In genomic region chr17:48576479-48577309, GRCh38 we compare ENCODE assay signal across 9 cellular contexts. TPM values are rescaled to one million over a fixed set of nuclear protein-coding genes. Genes with fewer than 3 reads are reported as not detected.
DNase-seq lines count a peak whose midpoint lies in the region; ATAC-seq, FAIRE-seq and TF ChIP-seq lines count a peak whose summit lies in the region.
"Had no signal": no experiment of that assay in that cellular context is flagged by ENCODE, and none has a peak within 500 bp of the region (broad histone marks: within the 10 kb centered on the region; RNA-seq: fewer than 3 reads in every experiment).

No MANE protein-coding gene starts in this region.

- peak overlapping the region; percentile 68 for H4K5ac ChIP-seq in IMR-90 (ENCODE audit: low read depth, low read length)

- H2AFZ ChIP-seq in IMR-90 (replicated peaks; ENCODE audit: low read length, poor library complexity) (no peak overlapping the region), PC-9 (no peak overlapping the region)

- WGBS in IMR-90 (ENCODE audit: extremely low coverage in 2 of 2, insufficient read length in 1 of 2), 2 experiments, result 0% methylated on average over 8 of the region's 43 CpGs; no CpG with 5 or more reads in 1 of the 2 experiments

- peak overlapping the region; percentile 100 for H3K14ac ChIP-seq in IMR-90 (replicated peaks; ENCODE audit: low read depth, low read length)

- H3K4me3 ChIP-seq in IMR-90 (ENCODE audit: insufficient read depth, low read depth, low read length) (peak overlapping the region; percentile 69), brain microvascular endothelial cell (ENCODE audit: low read depth, low read length) (peak overlapping the region; percentile 54), muscle layer of duodenum (ENCODE audit: low read depth in 1 of 2, low read length in 2 of 2) (peak overlapping the region; percentile 58 to 72), PC-9 (no peak overlapping the region)

- H3K4me2 ChIP-seq in IMR-90 (ENCODE audit: low read depth, low read length) (peak overlapping the region; percentile 96), PC-9 (no peak overlapping the region)

- no peak for FAIRE-seq in RCC 7860 (lab: Jason Lieb, UNC)

- H3K27ac ChIP-seq in IMR-90 (ENCODE audit: insufficient read depth, low read length) (peak overlapping the region; percentile 99), brain microvascular endothelial cell (no peak overlapping the region), muscle layer of duodenum (ENCODE audit: low read length) (peak overlapping the region; percentile 83), PC-9 (no peak overlapping the region)

- H4K20me1 ChIP-seq in IMR-90 (ENCODE audit: insufficient read depth, low read length) (peaks cover 5% of the 10 kb centered on the region), PC-9 (ENCODE audit: insufficient read depth) (no peaks in the 10 kb centered on the region)

- peak; percentile 9 for ATAC-seq in IMR-90 (ENCODE audit: low read depth)
- ATAC-seq in HG02763 (IDR thresholded peaks at IDR 0.05; ENCODE audit: unreplicated experiment), result no peak
- ATAC-seq in HG03571 (IDR thresholded peaks at IDR 0.05; ENCODE audit: unreplicated experiment), result no peak

- peak overlapping the region; percentile 58 for H3K18ac ChIP-seq in IMR-90 (ENCODE audit: low read depth, low read length)

- peak overlapping the region; percentile 93 for H2BK120ac ChIP-seq in IMR-90 (ENCODE audit: low read depth, low read length)

- TF ChIP-seq RAD21 in IMR-90 (IDR thresholded peaks at IDR 0.05; ENCODE audit: low read length), result no peak

- peak overlapping the region; percentile 90 for H2AK9ac ChIP-seq in IMR-90 (replicated peaks; ENCODE audit: low read depth, low read length, poor library complexity)

- no peaks in the 10 kb centered on the region for H3K9me2 ChIP-seq in PC-9 (ENCODE audit: insufficient read depth)

- peak overlapping the region; percentile 99 for H2BK5ac ChIP-seq in IMR-90 (ENCODE audit: low read depth, low read length, poor library complexity, severe bottlenecking)

- H2AK5ac ChIP-seq in IMR-90 (ENCODE audit: low read depth, low read length), result peak overlapping the region; percentile 77

- CTCF ChIA-PET in IMR-90 (lab: Yijun Ruan, JAX) (interaction anchor here (0.6 kb wide), 1 partner anchor 1456 kb away, joined by 3 read pairs; no protein-coding TSS in a partner anchor), PC-9 (lab: Charles Lee) (no interaction called here)

- no peaks in the 10 kb centered on the region for H3K9me1 ChIP-seq in IMR-90 (ENCODE audit: insufficient read depth, low read length)

- BruUV-seq in IMR-90 (replicated peaks; lab: Mats Ljungman, UMichigan) (no TSS peak), PC-9 (replicated peaks; lab: Mats Ljungman, UMichigan) (no TSS peak)

- H3K27me3 ChIP-seq in IMR-90 (ENCODE audit: control insufficient read depth, insufficient read depth, low read length) (no peaks in the 10 kb centered on the region), brain microvascular endothelial cell (replicated peaks) (peaks cover 92% of the 10 kb centered on the region), muscle layer of duodenum (ENCODE audit: low read depth, low read length) (peaks cover 9% of the 10 kb centered on the region), PC-9 (ENCODE audit: insufficient read depth, low read depth) (no peaks in the 10 kb centered on the region)

- H4K8ac ChIP-seq in IMR-90 (ENCODE audit: low read depth in 2 of 2, low read length in 2 of 2), result peak overlapping the region; percentile 93 to 96

- peaks cover 41% of the 10 kb centered on the region for H3K36me3 ChIP-seq in IMR-90 (ENCODE audit: control insufficient read depth, insufficient read depth, low read length)
- H3K36me3 ChIP-seq in brain microvascular endothelial cell (replicated peaks), result no peaks in the 10 kb centered on the region
- no peaks in the 10 kb centered on the region for H3K36me3 ChIP-seq in muscle layer of duodenum (ENCODE audit: control insufficient read depth in 1 of 2, insufficient read depth in 2 of 2, low read length in 2 of 2)
- H3K36me3 ChIP-seq in PC-9 (ENCODE audit: low read depth), result no peaks in the 10 kb centered on the region

- H3K9me3 ChIP-seq in IMR-90 (ENCODE audit: control insufficient read depth, insufficient read depth, low read length) (no peaks in the 10 kb centered on the region), muscle layer of duodenum (ENCODE audit: control insufficient read depth in 1 of 2, low read length in 2 of 2) (no peaks in the 10 kb centered on the region), PC-9 (ENCODE audit: insufficient read depth, low read depth) (no peaks in the 10 kb centered on the region)

- peaks cover 16% of the 10 kb centered on the region for H3K4me1 ChIP-seq in IMR-90 (ENCODE audit: control insufficient read depth, insufficient read depth, low read length)
- H3K4me1 ChIP-seq in muscle layer of duodenum (ENCODE audit: control insufficient read depth in 1 of 2, insufficient read depth in 2 of 2, low read length in 2 of 2), result peaks cover 5 to 34% of the 10 kb centered on the region in 2 donors
- no peaks in the 10 kb centered on the region for H3K4me1 ChIP-seq in PC-9 (replicated peaks; ENCODE audit: insufficient read depth)

- peak overlapping the region; percentile 99 for H3K23ac ChIP-seq in IMR-90 (ENCODE audit: low read depth, low read length)

- peak overlapping the region; percentile 98 for H4K91ac ChIP-seq in IMR-90 (ENCODE audit: insufficient read depth, low read depth, low read length)

- H3K79me2 ChIP-seq in PC-9 (ENCODE audit: low read depth), result no peaks in the 10 kb centered on the region

- dilution Hi-C loops in IMR-90 (cut with HindIII; ENCODE audit: low sequenced_read_pairs, unreplicated experiment), result no loop called here

- peak overlapping the region; percentile 38; the same call in 1 of the 2 replicates for H2BK20ac ChIP-seq in IMR-90 (ENCODE audit: low read depth, low read length)

- peak overlapping the region; percentile 99 for H3K4ac ChIP-seq in IMR-90 (ENCODE audit: low read depth, low read length)

- in situ Hi-C loops in ACHN (cut with HindIII; ENCODE audit: low pct_ligation_motif_present, low pct_unique_long_range_greater_than_20kb, low sequenced_read_pairs) (no loop called here), IMR-90 (cut with MboI; ENCODE audit: low sequenced_read_pairs) (no loop called here), brain microvascular endothelial cell (cut with HindIII; ENCODE audit: low pct_ligation_motif_present, low sequenced_read_pairs) (no loop called here)

- H3K56ac ChIP-seq in IMR-90 (ENCODE audit: extremely low read depth, insufficient read depth, low read length), result peak overlapping the region; percentile 91

- no peaks in the 10 kb centered on the region for H3K79me1 ChIP-seq in IMR-90 (ENCODE audit: low read depth in 1 of 2, low read length in 2 of 2)

- TF ChIP-seq POLR2A in IMR-90 (IDR thresholded peaks at IDR 0.05; ENCODE audit: low read depth, low read length), result 0 out of 2 replicates have a peak, but pooled peaks have one; percentile 15

- H3F3A ChIP-seq in PC-9 (ENCODE audit: insufficient read depth, low read depth), result no peaks in the 10 kb centered on the region

- intact Hi-C loops in IMR-90 (cut with micrococcal nuclease), result no loop called here
- intact Hi-C loops in PC-9 (cut with micrococcal nuclease; ENCODE audit: unreplicated experiment), result no loop called here

- peak; percentile 68 for DNase-seq in ACHN
- DNase-seq in IMR-90, result peak; percentile 83
- no peak for DNase-seq in brain microvascular endothelial cell
- no peak for DNase-seq in RCC 7860 (ENCODE audit: low spot score)
- no peak for DNase-seq in PC-9
- DNase-seq: NCI-H1694 had no signal

- TF ChIP-seq CTCF in IMR-90 (conservative IDR thresholded peaks at IDR 0.05; ENCODE audit: low read depth, low read length) (no peak), brain microvascular endothelial cell (IDR thresholded peaks at IDR 0.05; ENCODE audit: low read depth, low read length, missing control alignments) (no peak), PC-9 (conservative IDR thresholded peaks at IDR 0.05) (no peak)

- peak overlapping the region; percentile 97 for H3K9ac ChIP-seq in IMR-90 (ENCODE audit: low read depth, low read length)

- peak overlapping the region; percentile 47; the same call in 2 of the 3 replicates for H2BK15ac ChIP-seq in IMR-90 (ENCODE audit: low read depth, low read length)

- POLR2A ChIA-PET in IMR-90 (lab: Charles Lee; ENCODE audit: unreplicated experiment) (interaction anchor here (1.0 to 1.3 kb wide), 3 partner anchors 11 to 30 kb away, joined by 3 to 5 read pairs (median 4); no protein-coding TSS in a partner anchor), PC-9 (lab: Charles Lee; ENCODE audit: unreplicated experiment) (no interaction called here)

TF ChIP-seq in IMR-90, 13 proteins besides CTCF, POLR2A, EP300 and RAD21:
- peak; percentile 80 for TF ChIP-seq CEBPB (IDR thresholded peaks at IDR 0.05; ENCODE audit: low read depth, low read length)
- TF ChIP-seq MXI1 (IDR thresholded peaks at IDR 0.05; ENCODE audit: borderline replicate concordance, low read depth, low read length), result 0 out of 2 replicates have a peak, but pooled peaks have one; percentile 13
- no peak for TF ChIP-seq CHD1 (IDR thresholded peaks at IDR 0.05; ENCODE audit: low read depth, low read length)
TF ChIP-seq in IMR-90: peak in this region for 2.

RNA-seq across cellular contexts. Expression of gene HOXB4, which starts 1.5 kb away (rescaled TPM):
- total RNA-seq in IMR-90 (2012; rRNA removed), result 1.9 and 2.0 TPM in 2 replicates
- 7.8 and 8.5 TPM in 2 replicates for polyA plus RNA-seq in IMR-90 (2012; rRNA removed)
- 2.2 and 4.1 TPM in 2 replicates for polyA plus RNA-seq in IMR-90 (2012; cell fraction: cytosol; rRNA removed)
- polyA plus RNA-seq in IMR-90 (2012; cell fraction: nucleus; rRNA removed; ENCODE audit: low replicate concordance), result 17.8 and 38.5 TPM in 2 replicates
- 2.0 and 2.1 TPM in 2 replicates for total RNA-seq in PC-9 (2021)

RNA-seq across cellular contexts. Expression of gene HOXB3, which starts 13.3 kb away (rescaled TPM):
- total RNA-seq in IMR-90 (2012; rRNA removed), result 6.3 and 8.6 TPM in 2 replicates
- polyA plus RNA-seq in IMR-90 (2012; rRNA removed), result 59.6 and 76.4 TPM in 2 replicates
- 31.9 and 71.7 TPM in 2 replicates for polyA plus RNA-seq in IMR-90 (2012; cell fraction: cytosol; rRNA removed)
- polyA plus RNA-seq in IMR-90 (2012; cell fraction: nucleus; rRNA removed; ENCODE audit: low replicate concordance), result 383 and 595 TPM in 2 replicates
- total RNA-seq in PC-9 (2021), result 17.2 and 19.1 TPM in 2 replicates

RNA-seq across cellular contexts. Expression of gene HOXB5, which starts 16.9 kb away (rescaled TPM):
- total RNA-seq in IMR-90 (2012; rRNA removed), result 0.54 and 0.56 TPM in 2 replicates
- polyA plus RNA-seq in IMR-90 (2012; rRNA removed), result 18.0 and 18.1 TPM in 2 replicates
- 19.7 and 32.7 TPM in 2 replicates for polyA plus RNA-seq in IMR-90 (2012; cell fraction: cytosol; rRNA removed)
- 13.4 and 16.5 TPM in 2 replicates for polyA plus RNA-seq in IMR-90 (2012; cell fraction: nucleus; rRNA removed; ENCODE audit: low replicate concordance)
- total RNA-seq in PC-9 (2021), result 8.3 and 12.9 TPM in 2 replicates

RNA-seq across cellular contexts. Expression of gene HOXB6, which starts 28.1 kb away (rescaled TPM):
- total RNA-seq in IMR-90 (2012; rRNA removed), result 11.1 and 11.9 TPM in 2 replicates
- 42.2 and 48.1 TPM in 2 replicates for polyA plus RNA-seq in IMR-90 (2012; rRNA removed)
- polyA plus RNA-seq in IMR-90 (2012; cell fraction: cytosol; rRNA removed), result 66.4 and 75.0 TPM in 2 replicates
- 27.7 and 38.2 TPM in 2 replicates for polyA plus RNA-seq in IMR-90 (2012; cell fraction: nucleus; rRNA removed; ENCODE audit: low replicate concordance)
- total RNA-seq in PC-9 (2021), result 27.9 and 30.7 TPM in 2 replicates

RNA-seq across cellular contexts. Expression of gene HOXB2, which starts 31.8 kb away (rescaled TPM):
- total RNA-seq in IMR-90 (2012; rRNA removed), result 2.7 and 3.1 TPM in 2 replicates
- polyA plus RNA-seq in IMR-90 (2012; rRNA removed), result 29.9 and 33.8 TPM in 2 replicates
- polyA plus RNA-seq in IMR-90 (2012; cell fraction: cytosol; rRNA removed), result 31.5 and 50.7 TPM in 2 replicates
- polyA plus RNA-seq in IMR-90 (2012; cell fraction: nucleus; rRNA removed; ENCODE audit: low replicate concordance), result 69.3 and 123 TPM in 2 replicates
- total RNA-seq in PC-9 (2021), result 0.31 and 0.90 TPM in 2 replicates

Comparison
In these comparisons a context has a peak if more than half of its experiments do, and no peak if none do; other contexts are left out.
1. DNase-seq: peak in ACHN (single experiment) and IMR-90 (single experiment); none in brain microvascular endothelial cell (single experiment), RCC 7860 (single experiment) and PC-9 (0 of 2).
2. H3K27ac ChIP-seq: peak in IMR-90 (single experiment) and muscle layer of duodenum (single experiment); none in brain microvascular endothelial cell (single experiment) and PC-9 (single experiment).